6 cellular contexts compared by ENCODE assay signal in genomic region chr15:33516563-33516962, GRCh38.
"Had no signal": no experiment of that assay in that cellular context is flagged by ENCODE, and none has a peak within 500 bp of the region (broad histone marks: within the 10 kb centered on the region; RNA-seq: fewer than 3 reads in every experiment).

No MANE protein-coding gene starts in this region.

- H3K4me2 ChIP-seq: KMS-11 had no signal

- H3K27ac ChIP-seq: GM23248, HL-60, KMS-11 had no signal

- DNase-seq: GM23248, H7, HCEC 1CT, KBM-7 had no signal

- H3K4me3 ChIP-seq: GM23248 had no signal

- H2AFZ ChIP-seq: GM23248 had no signal

- H3K9ac ChIP-seq: GM23248, KMS-11 had no signal
